Comparison of ENCODE assay signal across 16 cellular contexts in genomic region chr1:156511656-156512055, GRCh38. TPM values are rescaled to one million over a fixed set of nuclear protein-coding genes. Genes with fewer than 3 reads are reported as not detected.
A peak's percentile ranks its signal among the peaks of the same experiment; 100 is the strongest.
DNase-seq lines count a peak whose midpoint lies in the region; ATAC-seq and TF ChIP-seq lines count a peak whose summit lies in the region.
"Had no signal": no experiment of that assay in that cellular context is flagged by ENCODE, and none has a peak within 500 bp of the region (broad histone marks: within the 10 kb centered on the region; RNA-seq: fewer than 3 reads in every experiment).

No MANE protein-coding gene starts in this region.

- no peaks in the 10 kb centered on the region for H3K36me3 Mint-ChIP-seq in natural killer cell treated with Interleukin-12 subunit alpha and Interleukin-12 subunit beta and Interleukin-15 and Interleukin-18, amount 100 ng/mL, for 72 hours
- no peaks in the 10 kb centered on the region for H3K36me3 Mint-ChIP-seq in natural killer cell

- H3K4me1 Mint-ChIP-seq in natural killer cell treated with Interleukin-12 subunit alpha and Interleukin-12 subunit beta and Interleukin-15 and Interleukin-18, amount 100 ng/mL, for 72 hours (ENCODE audit: low read depth in 2 of 2): peaks cover 18 to 29% of the 10 kb centered on the region in 2 donors
- peaks cover 18 to 30% of the 10 kb centered on the region in 2 donors for H3K4me1 Mint-ChIP-seq in natural killer cell

- TF ChIP-seq EP300 in tibial nerve (IDR thresholded peaks at IDR 0.05): no peak

- peak overlapping the region in 1 of 2 donors; percentile 65 for H3K27ac Mint-ChIP-seq in natural killer cell treated with Interleukin-12 subunit alpha and Interleukin-12 subunit beta and Interleukin-15 and Interleukin-18, amount 100 ng/mL, for 72 hours
- no peak overlapping the region for H3K27ac Mint-ChIP-seq in natural killer cell
- H3K27ac Mint-ChIP-seq: nephron had no signal

- H3K27me3 ChIP-seq in tibial nerve (no peaks in the 10 kb centered on the region), Peyer's patch (no peaks in the 10 kb centered on the region)
- H3K27me3 ChIP-seq: BLaER1 treated with 17β-estradiol and CSF1 and Interleukin-3, amounts not matched to agents 10 nM and 100 nM had no signal

- H3K9me3 Mint-ChIP-seq in natural killer cell treated with Interleukin-12 subunit alpha and Interleukin-12 subunit beta and Interleukin-15 and Interleukin-18, amount 100 ng/mL, for 72 hours: no peaks in the 10 kb centered on the region
- no peaks in the 10 kb centered on the region for H3K9me3 Mint-ChIP-seq in natural killer cell
- H3K9me3 Mint-ChIP-seq: nephron had no signal

- H3K4me3 ChIP-seq in tibial nerve: no peak overlapping the region
- no peak overlapping the region for H3K4me3 ChIP-seq in Peyer's patch
- H3K4me3 ChIP-seq: BLaER1 treated with 17β-estradiol and CSF1 and Interleukin-3, amounts not matched to agents 10 nM and 100 nM had no signal

- whole genome bisulfite sequencing in tibial nerve, 2 donors: 80 to 86% methylated on average over 7 of the region's 7 CpGs

- H3K36me3 ChIP-seq in tibial nerve (no peaks in the 10 kb centered on the region), Peyer's patch (no peaks in the 10 kb centered on the region)
- H3K36me3 ChIP-seq: BLaER1 treated with 17β-estradiol and CSF1 and Interleukin-3, amounts not matched to agents 10 nM and 100 nM had no signal

- peak in 1 of 2 donors; percentile 74 for ATAC-seq in natural killer cell treated with Interleukin-12 subunit alpha and Interleukin-12 subunit beta and Interleukin-15 and Interleukin-18, amount 100 ng/mL, for 72 hours
- ATAC-seq in natural killer cell (no peak), esophagus mucosa (no peak)
- ATAC-seq: foreskin keratinocyte, Panc1 had no signal

- H3K27ac ChIP-seq in tibial nerve (peak overlapping the region in 3 of 4 donors; percentile 78 to 94 (median 93)), Peyer's patch (peak overlapping the region in 1 of 4 donors; percentile 86)
- H3K27ac ChIP-seq: foreskin keratinocyte had no signal

- H3K9me3 ChIP-seq in tibial nerve (no peaks in the 10 kb centered on the region), Peyer's patch (no peaks in the 10 kb centered on the region)
- H3K9me3 ChIP-seq: BLaER1 treated with 17β-estradiol and CSF1 and Interleukin-3, amounts not matched to agents 10 nM and 100 nM had no signal

- TF ChIP-seq CTCF in natural killer cell (IDR thresholded peaks at IDR 0.05) (no peak), tibial nerve (IDR thresholded peaks at IDR 0.05) (no peak), Peyer's patch (IDR thresholded peaks at IDR 0.05) (no peak)

- intact Hi-C loops in natural killer cell (cut with micrococcal nuclease): no loop called here

- no peaks in the 10 kb centered on the region for H3K27me3 Mint-ChIP-seq in natural killer cell treated with Interleukin-12 subunit alpha and Interleukin-12 subunit beta and Interleukin-15 and Interleukin-18, amount 100 ng/mL, for 72 hours
- H3K27me3 Mint-ChIP-seq in natural killer cell (ENCODE audit: low read depth in 2 of 2): no peaks in the 10 kb centered on the region

- H3K4me1 ChIP-seq in tibial nerve: peaks cover 0 to 45% (median 18%) of the 10 kb centered on the region in 4 donors
- peaks cover 0 to 22% (median 4%) of the 10 kb centered on the region in 4 donors for H3K4me1 ChIP-seq in Peyer's patch
- H3K4me1 ChIP-seq: foreskin keratinocyte had no signal

- TF ChIP-seq POLR2A in tibial nerve (IDR thresholded peaks at IDR 0.05) (no peak), Peyer's patch (IDR thresholded peaks at IDR 0.05) (no peak)

- DNase-seq in natural killer cell treated with Interleukin-12 subunit alpha and Interleukin-12 subunit beta and Interleukin-15 and Interleukin-18, amount 100 ng/mL, for 72 hours (ENCODE audit: low spot score): peak; percentile 25
- no peak for DNase-seq in natural killer cell
- DNase-seq in RPMI8226: peak; percentile 37
- peak; percentile 86 for DNase-seq in fibroblast of gingiva (ENCODE audit: low read depth)
- DNase-seq in tibial nerve (ENCODE audit: low spot score in 2 of 2): no peak
- no peak for DNase-seq in retina
- no peak for DNase-seq in Peyer's patch
- DNase-seq: activated effector memory CD4-positive, alpha-beta T cell treated with anti-CD3 and anti-CD28 coated beads, Interleukin-2, amount 50 U/mL, for 16 hours; foreskin keratinocyte; islet precursor cell; NCI-H446 treated with DMSO at 0.1 percent for 48 hours; small intestine had no signal

- peak overlapping the region; percentile 15 for H3K4me3 Mint-ChIP-seq in natural killer cell treated with Interleukin-12 subunit alpha and Interleukin-12 subunit beta and Interleukin-15 and Interleukin-18, amount 100 ng/mL, for 72 hours
- H3K4me3 Mint-ChIP-seq in natural killer cell: no peak overlapping the region
- H3K4me3 Mint-ChIP-seq: nephron had no signal

RNA-seq across cellular contexts. Expression of gene MEF2D, which starts 11.1 kb away (rescaled TPM):
- 10 to 100 TPM; 48.1 to 62.2 TPM for total RNA-seq in natural killer cell treated with Interleukin-12 subunit alpha and Interleukin-12 subunit beta and Interleukin-15 and Interleukin-18, amount 100 ng/mL, for 72 hours
- total RNA-seq in natural killer cell (100 to 1,000 TPM; 232 to 298 (median 284) TPM), tibial nerve (10 to 100 TPM; 67.5 to 84.9 (median 70.8) TPM), esophagus mucosa (15.0 TPM), Peyer's patch (10 to 100 TPM; 46.8 to 97.4 (median 64.1) TPM)

Comparison
In these comparisons a context has a peak if more than half of its experiments do, and no peak if none do; other contexts are left out.
1. DNase-seq: peak in natural killer cell treated with Interleukin-12 subunit alpha and Interleukin-12 subunit beta and Interleukin-15 and Interleukin-18, amount 100 ng/mL, for 72 hours (single experiment), RPMI8226 (single experiment) and fibroblast of gingiva (single experiment); none in natural killer cell (single experiment), tibial nerve (0 of 2), retina (single experiment) and Peyer's patch (0 of 3).